ENCODE assay signal across 8 cellular contexts in the genomic region with DNA sequence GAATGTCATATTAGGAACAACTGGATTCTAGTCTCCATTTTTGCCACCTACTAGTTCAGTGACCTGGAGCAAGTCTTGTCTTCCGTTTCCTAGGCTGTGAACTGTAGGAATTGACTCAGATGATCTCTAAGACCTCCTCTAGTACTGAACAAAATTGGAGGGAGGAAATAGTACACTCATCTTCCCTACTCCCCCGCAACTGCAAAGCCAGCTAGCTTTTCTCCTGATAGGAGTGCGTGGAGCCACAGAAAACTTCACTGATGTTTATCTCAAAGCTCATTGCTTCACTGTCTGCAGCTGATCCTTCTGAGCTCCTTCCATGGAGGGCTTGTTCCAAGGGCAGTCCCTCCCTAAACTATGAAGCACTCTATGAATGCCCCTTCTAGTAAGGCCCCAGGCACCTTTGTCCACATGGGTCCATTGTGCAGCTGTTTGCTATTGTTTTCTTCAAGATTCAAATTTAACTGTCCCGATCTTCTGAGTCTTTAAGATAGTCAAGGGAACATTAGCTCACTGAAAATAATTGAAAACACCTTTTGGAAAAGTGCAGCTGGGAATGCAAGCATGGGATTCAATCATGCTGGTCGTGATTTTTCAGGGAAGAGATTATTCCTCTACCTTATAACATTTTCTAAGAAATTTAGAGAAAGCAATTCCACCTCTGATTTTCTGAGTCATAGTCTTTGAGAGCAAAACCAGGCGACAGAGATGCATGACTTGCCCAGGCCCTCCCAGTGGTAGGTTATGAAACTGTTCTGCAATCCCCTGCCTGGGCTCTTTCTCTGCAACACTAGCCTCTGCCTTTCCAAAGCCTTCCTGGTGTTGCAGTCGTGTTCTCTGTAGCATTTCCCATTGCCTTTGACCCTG. TPM values are rescaled to one million over a fixed set of nuclear protein-coding genes. Genes with fewer than 3 reads are reported as not detected.
DNase-seq lines count a peak whose midpoint lies in the region; ATAC-seq, FAIRE-seq and TF ChIP-seq lines count a peak whose summit lies in the region.

No MANE protein-coding gene starts in this region.

- peak; percentile 67 for TF ChIP-seq CTCF in GM12864 (IDR thresholded peaks at IDR 0.05; ENCODE audit: low read depth, low read length, missing control alignments)
- TF ChIP-seq CTCF in VCaP (conservative IDR thresholded peaks at IDR 0.05): peak; percentile 51
- peak; percentile 36 for TF ChIP-seq CTCF in hepatocyte (IDR thresholded peaks at IDR 0.05; ENCODE audit: poor library complexity)
- TF ChIP-seq CTCF in CD8-positive, alpha-beta T cell (IDR thresholded peaks at IDR 0.05): no peak

- peak overlapping the region; percentile 23 for H3K4me2 ChIP-seq in hepatocyte

- H3K27ac Mint-ChIP-seq in CD8-positive, alpha-beta T cell: no peak overlapping the region

- ATAC-seq in GM21619 (IDR thresholded peaks at IDR 0.05; ENCODE audit: unreplicated experiment): peak; percentile 77
- ATAC-seq in CD8-positive, alpha-beta T cell: no peak

- POLR2A ChIA-PET in CD8-positive, alpha-beta T cell (lab: Charles Lee): no interaction called here

- H3K4me1 ChIP-seq in hepatocyte (ENCODE audit: insufficient read depth): peaks cover 26% of the 10 kb centered on the region
- H3K4me1 ChIP-seq in CD8-positive, alpha-beta T cell (ENCODE audit: insufficient read depth, low read length): no peaks in the 10 kb centered on the region

- peak; percentile 38 for FAIRE-seq in HTR-8/SVneo (lab: Jason Lieb, UNC)
- FAIRE-seq in urothelium cell line (lab: Jason Lieb, UNC): no peak

- no peak overlapping the region for H3K4me3 Mint-ChIP-seq in CD8-positive, alpha-beta T cell

- no peak overlapping the region for H3K4me3 ChIP-seq in GM12864 (ENCODE audit: low read depth, low read length)
- H3K4me3 ChIP-seq in hepatocyte: no peak overlapping the region
- H3K4me3 ChIP-seq in CD8-positive, alpha-beta T cell (ENCODE audit: low read depth, low read length): no peak overlapping the region

- H3K9me3 ChIP-seq in hepatocyte (ENCODE audit: low read depth): no peaks in the 10 kb centered on the region
- H3K9me3 ChIP-seq in CD8-positive, alpha-beta T cell (ENCODE audit: low read length): no peaks in the 10 kb centered on the region

- H3K27me3 Mint-ChIP-seq in CD8-positive, alpha-beta T cell (ENCODE audit: low read depth): no peaks in the 10 kb centered on the region

- H3K4me1 Mint-ChIP-seq in CD8-positive, alpha-beta T cell (ENCODE audit: low read depth): peaks cover 4% of the 10 kb centered on the region

- intact Hi-C loops in CD8-positive, alpha-beta T cell (cut with DNase I, micrococcal nuclease): no loop called here

- no peaks in the 10 kb centered on the region for H3K79me2 ChIP-seq in hepatocyte

- H4K20me1 ChIP-seq in hepatocyte (ENCODE audit: insufficient read depth, poor library complexity, severe bottlenecking): no peaks in the 10 kb centered on the region

- H3K9me2 ChIP-seq in hepatocyte (replicated peaks; ENCODE audit: insufficient read depth): no peaks in the 10 kb centered on the region

- H2AFZ ChIP-seq in hepatocyte: peak overlapping the region; percentile 8

- CTCF ChIA-PET in CD8-positive, alpha-beta T cell (lab: Charles Lee): interaction anchor here (1.1 kb wide), 1 partner anchor 13 kb away, joined by 3 read pairs; no protein-coding TSS in a partner anchor

- H3K27ac ChIP-seq in VCaP (no peak overlapping the region), hepatocyte (peak overlapping the region; percentile 25)
- H3K27ac ChIP-seq in CD8-positive, alpha-beta T cell (ENCODE audit: low read depth, low read length): no peak overlapping the region

- H3K27me3 ChIP-seq in hepatocyte: no peaks in the 10 kb centered on the region
- no peaks in the 10 kb centered on the region for H3K27me3 ChIP-seq in CD8-positive, alpha-beta T cell (ENCODE audit: insufficient read depth, low read length)

- 56% methylated on average over 7 of the region's 7 CpGs for WGBS in hepatocyte (ENCODE audit: low lambda C conversion rate, missing lambda C conversion rate)

- H3K9me3 Mint-ChIP-seq in CD8-positive, alpha-beta T cell: no peaks in the 10 kb centered on the region

- no peaks in the 10 kb centered on the region for H3K36me3 Mint-ChIP-seq in CD8-positive, alpha-beta T cell

- no peaks in the 10 kb centered on the region for H3K36me3 ChIP-seq in hepatocyte (replicated peaks; ENCODE audit: insufficient read depth, low read depth)
- no peaks in the 10 kb centered on the region for H3K36me3 ChIP-seq in CD8-positive, alpha-beta T cell (ENCODE audit: insufficient read depth, low read length)

- DNase-seq in GM12864 (ENCODE audit: low read depth) (no peak), HTR-8/SVneo (ENCODE audit: insufficient read length, low spot score) (peak; percentile 28), hepatocyte (ENCODE audit: low spot score) (peak; percentile 65), urothelium cell line (ENCODE audit: low spot score) (peak; percentile 53)
- no peak for DNase-seq in stimulated activated naive CD4-positive, alpha-beta T cell (lab: John Stamatoyannopoulos, UW)
- no peak for DNase-seq in CD8-positive, alpha-beta T cell

RNA-seq across cellular contexts. Expression of gene FILIP1L, which starts 24.3 kb away (rescaled TPM):
- total RNA-seq in hepatocyte: 48.2 and 54.9 TPM in 2 replicates
- 40.5 and 49.4 TPM in 2 replicates for polyA plus RNA-seq in hepatocyte
- total RNA-seq in CD8-positive, alpha-beta T cell: under 1 TPM; 0.11 to 0.14 TPM

Comparison
In these comparisons a context has a peak if more than half of its experiments do, and no peak if none do; other contexts are left out.
1. DNase-seq: peak in HTR-8/SVneo (single experiment), hepatocyte (single experiment) and urothelium cell line (single experiment); none in GM12864 (single experiment), stimulated activated naive CD4-positive, alpha-beta T cell (0 of 6) and CD8-positive, alpha-beta T cell (0 of 7).
2. RNA of gene FILIP1L, which starts 24.3 kb away (total RNA-seq): 48.2 to 54.9 TPM in hepatocyte; 0.11 to 0.14 TPM in CD8-positive, alpha-beta T cell; every median in the first group is over 10 times any median in the second.